In genomic region chr7:79008786-79009185, GRCh38 we compare ENCODE assay signal across 23 cellular contexts.
"Had no signal": no experiment of that assay in that cellular context is flagged by ENCODE, and none has a peak within 500 bp of the region (broad histone marks: within the 10 kb centered on the region; RNA-seq: fewer than 3 reads in every experiment).

No MANE protein-coding gene starts in this region.

- H3K4me3 ChIP-seq: neural progenitor cell, pancreas, psoas muscle, right lobe of liver, sigmoid colon, stomach, thoracic aorta, thyroid gland, tibial nerve, upper lobe of left lung, vagina had no signal

- H3K9me3 ChIP-seq: pancreas, psoas muscle, sigmoid colon, stomach, thoracic aorta, thyroid gland, tibial nerve, upper lobe of left lung, vagina had no signal

- DNase-seq: natural killer cell; occipital lobe; pancreas; posterior cingulate gyrus; psoas muscle; right cardiac atrium; right lobe of liver; sigmoid colon; small intestine; stimulated activated CD4-positive, alpha-beta T cell treated with anti-CD3 and anti-CD28 coated beads, Interleukin-15, amount 100 ng/mL, for 24 hours; stimulated activated CD4-positive, alpha-beta T cell treated with anti-CD3 and anti-CD28 coated beads, Interleukin-2, amount 100 ng/mL, for 24 hours; stimulated activated CD4-positive, alpha-beta T cell treated with anti-CD3 and anti-CD28 coated beads, Interleukin-2, amount 100 ng/mL, for 48 hours; stimulated activated CD4-positive, alpha-beta T cell treated with anti-CD3 and anti-CD28 coated beads, Interleukin-4, amount 100 ng/mL, for 24 hours; stimulated activated naive B cell treated with anti-CD40 and anti-IgM and Interleukin-4, amounts not matched to agents 10 μg/mL and 1 μg/mL and 100 μg/mL, for 72 hours; stimulated activated naive CD4-positive, alpha-beta T cell treated with Interleukin-2 at 50 U/mL for 16 hours; stomach; thyroid gland; trophoblast cell; upper lobe of left lung had no signal

- H3K4me1 ChIP-seq: neural progenitor cell, pancreas, psoas muscle, right lobe of liver, sigmoid colon, stomach, thyroid gland, upper lobe of left lung, vagina had no signal

- H3K4me2 ChIP-seq: neural progenitor cell had no signal

- H3K27ac ChIP-seq: neural progenitor cell, pancreas, psoas muscle, right lobe of liver, sigmoid colon, stomach, thoracic aorta, thyroid gland, tibial nerve, upper lobe of left lung, vagina had no signal

- H3K36me3 ChIP-seq: neural progenitor cell, pancreas, right lobe of liver, sigmoid colon, stomach, thoracic aorta, thyroid gland, tibial nerve, upper lobe of left lung, vagina had no signal

- H3K27me3 ChIP-seq: neural progenitor cell, pancreas, right lobe of liver, sigmoid colon, stomach, thyroid gland, tibial nerve, upper lobe of left lung, vagina had no signal

- H2AFZ ChIP-seq: neural progenitor cell had no signal
